ENCODE assay signal across 15 cellular contexts in genomic region chr12:15545329-15545728, GRCh38.
DNase-seq lines count a peak whose midpoint lies in the region; ATAC-seq and TF ChIP-seq lines count a peak whose summit lies in the region.
"Had no signal": no experiment of that assay in that cellular context is flagged by ENCODE, and none has a peak within 500 bp of the region (broad histone marks: within the 10 kb centered on the region; RNA-seq: fewer than 3 reads in every experiment).

No MANE protein-coding gene starts in this region.

- H3K36me3 Mint-ChIP-seq in activated naive CD4-positive, alpha-beta T cell treated with anti-CD3 and anti-CD28 coated beads, Interleukin-2, amount 50 U/mL, for 24 hours: peaks cover 8% of the 10 kb centered on the region
- H3K36me3 Mint-ChIP-seq in T-helper 17 cell (ENCODE audit: low read depth): peaks cover 4% of the 10 kb centered on the region

- H3K27ac ChIP-seq in lower lobe of right lung: peak overlapping the region; percentile 76
- H3K27ac ChIP-seq in upper lobe of right lung: peak overlapping the region; percentile 26
- H3K27ac ChIP-seq: cardiac muscle cell had no signal

- TF ChIP-seq CTCF in lower lobe of right lung (IDR thresholded peaks at IDR 0.05) (no peak), upper lobe of right lung (IDR thresholded peaks at IDR 0.05) (no peak)

- intact Hi-C loops in lower lobe of right lung (cut with DNase I): no loop called here
- intact Hi-C loops in upper lobe of right lung (cut with DNase I): no loop called here

- in situ Hi-C loops in ACHN (cut with HindIII; ENCODE audit: low pct_ligation_motif_present, low pct_unique_long_range_greater_than_20kb, low sequenced_read_pairs): no loop called here

- H3K4me3 ChIP-seq in lower lobe of right lung (no peak overlapping the region), upper lobe of right lung (no peak overlapping the region)
- H3K4me3 ChIP-seq: cardiac muscle cell had no signal

- peak overlapping the region; percentile 41 for H3K4me3 Mint-ChIP-seq in activated naive CD4-positive, alpha-beta T cell treated with anti-CD3 and anti-CD28 coated beads, Interleukin-2, amount 50 U/mL, for 24 hours
- no peak overlapping the region for H3K4me3 Mint-ChIP-seq in T-helper 17 cell
- H3K4me3 Mint-ChIP-seq: activated CD8-positive, alpha-beta memory T cell treated with anti-CD3 and anti-CD28 coated beads, Interleukin-2, amount 10 ng/mL, durations not matched to agents 7 days and 5 days had no signal

- H3K36me3 ChIP-seq in lower lobe of right lung (no peaks in the 10 kb centered on the region), upper lobe of right lung (no peaks in the 10 kb centered on the region)
- H3K36me3 ChIP-seq: cardiac muscle cell had no signal

- peak overlapping the region; percentile 98 for H3K27ac Mint-ChIP-seq in activated naive CD4-positive, alpha-beta T cell treated with anti-CD3 and anti-CD28 coated beads, Interleukin-2, amount 50 U/mL, for 24 hours
- peak overlapping the region; percentile 92 for H3K27ac Mint-ChIP-seq in T-helper 17 cell
- H3K27ac Mint-ChIP-seq: activated CD8-positive, alpha-beta memory T cell treated with anti-CD3 and anti-CD28 coated beads, Interleukin-2, amount 10 ng/mL, durations not matched to agents 7 days and 5 days had no signal

- DNase-seq in activated naive CD4-positive, alpha-beta T cell treated with anti-CD3 and anti-CD28 coated beads, Interleukin-2, amount 50 U/mL, for 16 hours: no peak
- DNase-seq in T-helper 17 cell (no peak), lower lobe of right lung (no peak), upper lobe of right lung (no peak), ACHN (no peak), NCI-H226 (no peak)
- DNase-seq: activated CD8-positive, alpha-beta memory T cell treated with anti-CD3 and anti-CD28 coated beads, Interleukin-2, amount 10 ng/mL, durations not matched to agents 7 days and 5 days; DMS 273 treated with DMSO at 0.1 percent for 48 hours; effector CD8-positive, alpha-beta T cell; NCI-H526 treated with DMSO at 0.1 percent for 48 hours; retina; SK-N-SH had no signal

- ATAC-seq in T-helper 17 cell (no peak), lower lobe of right lung (peak in 1 of 2 donors; percentile 54), upper lobe of right lung (peak; percentile 27), HG03342 (IDR thresholded peaks at IDR 0.05; ENCODE audit: unreplicated experiment) (no peak)
- ATAC-seq: activated CD8-positive, alpha-beta memory T cell treated with anti-CD3 and anti-CD28 coated beads, Interleukin-2, amount 10 ng/mL, durations not matched to agents 7 days and 5 days had no signal

- no peaks in the 10 kb centered on the region for H3K27me3 ChIP-seq in lower lobe of right lung (ENCODE audit: low read depth)
- no peaks in the 10 kb centered on the region for H3K27me3 ChIP-seq in upper lobe of right lung
- H3K27me3 ChIP-seq: cardiac muscle cell had no signal

- H3K9me3 Mint-ChIP-seq in activated naive CD4-positive, alpha-beta T cell treated with anti-CD3 and anti-CD28 coated beads, Interleukin-2, amount 50 U/mL, for 24 hours: peaks cover 15% of the 10 kb centered on the region

- H3K4me1 Mint-ChIP-seq in activated naive CD4-positive, alpha-beta T cell treated with anti-CD3 and anti-CD28 coated beads, Interleukin-2, amount 50 U/mL, for 24 hours: peaks cover 93% of the 10 kb centered on the region
- peaks cover 27% of the 10 kb centered on the region for H3K4me1 Mint-ChIP-seq in T-helper 17 cell

- no peaks in the 10 kb centered on the region for H3K9me3 ChIP-seq in T-helper 17 cell (ENCODE audit: control insufficient read depth, low read length, poor library complexity, severe bottlenecking)
- H3K9me3 ChIP-seq in lower lobe of right lung: no peaks in the 10 kb centered on the region
- H3K9me3 ChIP-seq in upper lobe of right lung: no peaks in the 10 kb centered on the region
- H3K9me3 ChIP-seq: SK-N-SH had no signal

- peaks cover 8% of the 10 kb centered on the region for H3K4me1 ChIP-seq in lower lobe of right lung
- no peaks in the 10 kb centered on the region for H3K4me1 ChIP-seq in upper lobe of right lung

- H3K27me3 Mint-ChIP-seq in activated naive CD4-positive, alpha-beta T cell treated with anti-CD3 and anti-CD28 coated beads, Interleukin-2, amount 50 U/mL, for 24 hours: no peaks in the 10 kb centered on the region
- no peaks in the 10 kb centered on the region for H3K27me3 Mint-ChIP-seq in T-helper 17 cell
